In genomic region chr10:121927841-121928527, GRCh38 we compare ENCODE assay signal across 8 cellular contexts.
DNase-seq lines count a peak whose midpoint lies in the region; ATAC-seq and TF ChIP-seq lines count a peak whose summit lies in the region.

TSS of gene ATE1 (minus strand) at chr10:121928031. CDS start at chr10:121927949, 82 bp downstream.

- CTCF ChIA-PET in HEK293T (lab: Yijun Ruan, JAX), result no interaction called here

- H3K9me3 Mint-ChIP-seq in activated naive CD4-positive, alpha-beta T cell treated with anti-CD3 and anti-CD28 coated beads, Interleukin-2, amount 50 U/mL, for 24 hours, result no peaks in the 10 kb centered on the region

- DNase-seq in GM04504 (ENCODE audit: low read depth) (peak; percentile 85), HEK293T (ENCODE audit: extremely low spot score) (peak; percentile 92), MV-4-11 (lab: John Stamatoyannopoulos, UW) (peak; percentile 81), globus pallidus (ENCODE audit: low spot score) (peak; percentile 89), nucleus accumbens (lab: John Stamatoyannopoulos, UW) (peak; percentile 16 to 94 (median 83)), superior temporal gyrus (ENCODE audit: extremely low spot score) (peak; percentile 90)

- POLR2A ChIA-PET in HEK293T (lab: Yijun Ruan, JAX), result interaction anchor here (0.6 to 1.7 kb wide), 15 partner anchors 9 to 202 kb away, joined by 3 to 11 read pairs (median 3); partner anchors contain the start of gene NSMCE4A

- peaks cover 33% of the 10 kb centered on the region for H3K4me1 Mint-ChIP-seq in activated naive CD4-positive, alpha-beta T cell treated with anti-CD3 and anti-CD28 coated beads, Interleukin-2, amount 50 U/mL, for 24 hours

- no peaks in the 10 kb centered on the region for H3K27me3 Mint-ChIP-seq in activated naive CD4-positive, alpha-beta T cell treated with anti-CD3 and anti-CD28 coated beads, Interleukin-2, amount 50 U/mL, for 24 hours

- ATAC-seq in SK-N-SH treated with all-trans-retinoic acid at 6 μM for 48 hours, result peak; percentile 96

- peak within 1 kb of the TSS; percentile 90 for H3K4me3 Mint-ChIP-seq in activated naive CD4-positive, alpha-beta T cell treated with anti-CD3 and anti-CD28 coated beads, Interleukin-2, amount 50 U/mL, for 24 hours

- H3K36me3 Mint-ChIP-seq in activated naive CD4-positive, alpha-beta T cell treated with anti-CD3 and anti-CD28 coated beads, Interleukin-2, amount 50 U/mL, for 24 hours, result no peaks in the 10 kb centered on the region

- H3K27ac Mint-ChIP-seq in activated naive CD4-positive, alpha-beta T cell treated with anti-CD3 and anti-CD28 coated beads, Interleukin-2, amount 50 U/mL, for 24 hours, result peak within 1 kb of the TSS; percentile 98

TF ChIP-seq in HEK293T, 16 proteins besides CTCF, POLR2A, EP300 and RAD21:
- TF ChIP-seq ZNF384 (IDR thresholded peaks at IDR 0.05) (no peak), LEF1 (IDR thresholded peaks at IDR 0.05; ENCODE audit: borderline replicate concordance) (no peak), ELF4 (IDR thresholded peaks at IDR 0.05) (peak; percentile 24; the same call in 1 of the 2 replicates), L3MBTL2 (conservative IDR thresholded peaks at IDR 0.05) (peak; percentile 79), NFRKB (IDR thresholded peaks at IDR 0.05) (peak; percentile 32; the same call in 1 of the 2 replicates), FOXM1 (IDR thresholded peaks at IDR 0.05; ENCODE audit: borderline replicate concordance) (0 out of 2 replicates have a peak, but pooled peaks have one; percentile 27), SP1 (IDR thresholded peaks at IDR 0.05) (no peak)
TF ChIP-seq in HEK293T: peak in this region for 4.

TF ChIP-seq in SK-N-SH treated with all-trans-retinoic acid at 6 μM for 48 hours, 23 proteins besides CTCF, POLR2A, EP300 and RAD21:
- TF ChIP-seq ZNF565 (CRISPR knock-in tag; conservative IDR thresholded peaks at IDR 0.05; ENCODE audit: low read depth), result no peak
- TF ChIP-seq TSHZ2 (CRISPR knock-in tag; IDR thresholded peaks at IDR 0.05), result peak; percentile 49; the same call in 1 of the 2 replicates

Comparison
In these comparisons a context has a peak if more than half of its experiments do, and no peak if none do; other contexts are left out.
1. Peak in every context shown above with its lines: DNase-seq and ATAC-seq.